ENCODE assay signal across 1 cellular context in the genomic region with DNA sequence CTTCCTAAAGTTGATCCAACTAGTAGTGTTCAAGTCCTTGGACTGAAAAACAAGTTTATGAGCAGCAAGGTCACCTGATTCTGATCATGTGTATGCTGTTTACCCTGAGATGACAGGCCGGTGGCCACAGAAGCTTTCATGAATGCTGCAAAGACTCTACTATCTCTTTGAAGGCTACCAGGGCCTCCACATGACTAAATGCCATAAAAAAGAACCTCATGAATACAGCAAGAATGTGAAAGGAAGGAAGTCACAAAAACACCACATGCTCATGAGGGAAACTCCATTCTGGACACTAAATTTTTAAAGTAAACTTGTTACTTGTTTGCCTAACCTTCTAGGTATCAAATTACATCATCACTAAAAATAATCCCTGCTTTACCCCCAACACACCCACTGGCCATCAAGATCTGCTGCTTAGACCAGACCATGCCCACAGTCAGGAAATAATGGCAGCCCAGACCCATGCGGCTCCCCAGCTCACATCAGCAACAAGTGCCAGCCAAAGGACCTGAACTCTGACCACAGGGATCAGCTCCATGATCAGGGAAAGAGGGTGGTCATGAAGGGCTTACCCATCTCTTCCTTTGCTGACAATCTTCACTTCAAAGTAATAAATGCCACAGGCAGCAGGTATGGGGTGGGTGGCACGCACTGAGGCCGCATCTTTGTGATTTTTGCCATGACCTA.
TF ChIP-seq lines count a peak whose summit lies in the region.

No MANE protein-coding gene starts in this region.

TF ChIP-seq in GM12878, 131 proteins besides CTCF, POLR2A, EP300 and RAD21:
- TF ChIP-seq MTA2 (IDR thresholded peaks at IDR 0.05; ENCODE audit: low read depth) (no peak), CBX3 (IDR thresholded peaks at IDR 0.05; ENCODE audit: borderline replicate concordance, low read depth) (no peak), ATF7 (IDR thresholded peaks at IDR 0.05; ENCODE audit: low read depth) (peak; percentile 65), RAD51 (IDR thresholded peaks at IDR 0.05) (peak; percentile 79), STAT1 (conservative IDR thresholded peaks at IDR 0.05) (no peak)
- TF ChIP-seq, protein P1, sequence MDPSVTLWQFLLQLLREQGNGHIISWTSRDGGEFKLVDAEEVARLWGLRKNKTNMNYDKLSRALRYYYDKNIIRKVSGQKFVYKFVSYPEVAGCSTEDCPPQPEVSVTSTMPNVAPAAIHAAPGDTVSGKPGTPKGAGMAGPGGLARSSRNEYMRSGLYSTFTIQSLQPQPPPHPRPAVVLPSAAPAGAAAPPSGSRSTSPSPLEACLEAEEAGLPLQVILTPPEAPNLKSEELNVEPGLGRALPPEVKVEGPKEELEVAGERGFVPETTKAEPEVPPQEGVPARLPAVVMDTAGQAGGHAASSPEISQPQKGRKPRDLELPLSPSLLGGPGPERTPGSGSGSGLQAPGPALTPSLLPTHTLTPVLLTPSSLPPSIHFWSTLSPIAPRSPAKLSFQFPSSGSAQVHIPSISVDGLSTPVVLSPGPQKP (IDR thresholded peaks at IDR 0.05; ENCODE audit: low read depth, low read length) = no peak
